ENCODE assay signal across 15 cellular contexts in the genomic region with DNA sequence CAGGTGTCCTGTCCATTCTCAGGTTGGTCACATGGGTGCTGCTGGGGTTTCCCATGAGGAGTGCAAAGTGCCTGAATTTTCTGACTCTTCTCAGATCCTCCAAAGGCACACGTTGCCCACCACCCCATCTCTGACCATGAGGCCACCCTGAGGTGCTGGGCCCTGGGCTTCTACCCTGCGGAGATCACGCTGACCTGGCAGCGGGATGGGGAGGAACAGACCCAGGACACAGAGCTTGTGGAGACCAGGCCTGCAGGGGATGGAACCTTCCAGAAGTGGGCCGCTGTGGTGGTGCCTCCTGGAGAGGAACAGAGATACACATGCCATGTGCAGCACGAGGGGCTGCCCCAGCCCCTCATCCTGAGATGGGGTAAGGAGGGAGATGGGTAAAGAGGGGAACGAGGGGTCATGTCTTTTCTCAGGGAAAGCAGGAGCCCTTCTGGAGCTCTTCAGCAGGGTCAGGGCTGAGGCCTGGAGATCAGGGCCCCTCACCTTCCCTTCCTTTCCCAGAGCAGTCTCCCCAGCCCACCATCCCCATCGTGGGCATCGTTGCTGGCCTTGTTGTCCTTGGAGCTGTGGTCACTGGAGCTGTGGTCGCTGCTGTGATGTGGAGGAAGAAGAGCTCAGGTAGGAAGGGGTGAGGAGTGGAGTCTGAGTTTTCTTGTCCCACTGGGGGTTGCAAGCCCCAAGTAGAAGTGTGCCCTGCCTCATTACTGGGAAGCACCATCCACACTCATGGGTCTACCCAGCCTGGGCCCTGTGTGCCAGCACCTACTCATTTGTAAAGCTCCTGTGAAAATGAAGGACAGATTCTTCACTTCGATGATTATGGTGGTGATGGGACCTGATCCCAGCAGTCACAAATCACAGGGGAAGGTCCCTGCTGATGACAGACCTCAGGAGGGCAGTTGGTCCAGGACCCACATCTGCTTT. TPM values are rescaled to one million over a fixed set of nuclear protein-coding genes. Genes with fewer than 3 reads are reported as not detected.
A peak's percentile ranks its signal among the peaks of the same experiment; 100 is the strongest.
DNase-seq lines count a peak whose midpoint lies in the region; ATAC-seq and TF ChIP-seq lines count a peak whose summit lies in the region.
"Had no signal": no experiment of that assay in that cellular context is flagged by ENCODE, and none has a peak within 500 bp of the region (broad histone marks: within the 10 kb centered on the region; RNA-seq: fewer than 3 reads in every experiment).

No MANE protein-coding gene starts in this region.

- peak overlapping the region; percentile 98 for H3K4me3 Mint-ChIP-seq in activated CD8-positive, alpha-beta memory T cell treated with anti-CD3 and anti-CD28 coated beads, Interleukin-2, amount 10 ng/mL, durations not matched to agents 7 days and 5 days
- H3K4me3 Mint-ChIP-seq in T-cell, result peak overlapping the region; percentile 91 to 96 (median 94)
- peak overlapping the region; percentile 92 for H3K4me3 Mint-ChIP-seq in stimulated activated memory B cell treated with anti-CD40 and anti-IgM and Interleukin-4, amounts not matched to agents 10 μg/mL and 1 μg/mL and 100 μg/mL, for 72 hours

- H3K4me1 Mint-ChIP-seq in activated CD8-positive, alpha-beta memory T cell treated with anti-CD3 and anti-CD28 coated beads, Interleukin-2, amount 10 ng/mL, durations not matched to agents 7 days and 5 days, result peaks cover 55% of the 10 kb centered on the region
- peaks cover 65 to 74% (median 74%) of the 10 kb centered on the region in 3 donors for H3K4me1 Mint-ChIP-seq in T-cell
- H3K4me1 Mint-ChIP-seq in stimulated activated memory B cell treated with anti-CD40 and anti-IgM and Interleukin-4, amounts not matched to agents 10 μg/mL and 1 μg/mL and 100 μg/mL, for 72 hours, result peaks cover 60% of the 10 kb centered on the region

- H3K4me1 ChIP-seq in esophagus (ENCODE audit: control insufficient read depth in 2 of 2, insufficient read depth in 2 of 2, low read length in 1 of 2), result peaks cover 0 to 10% of the 10 kb centered on the region in 2 donors

- no peaks in the 10 kb centered on the region for H3K27me3 Mint-ChIP-seq in activated CD8-positive, alpha-beta memory T cell treated with anti-CD3 and anti-CD28 coated beads, Interleukin-2, amount 10 ng/mL, durations not matched to agents 7 days and 5 days
- no peaks in the 10 kb centered on the region for H3K27me3 Mint-ChIP-seq in T-cell
- H3K27me3 Mint-ChIP-seq in stimulated activated memory B cell treated with anti-CD40 and anti-IgM and Interleukin-4, amounts not matched to agents 10 μg/mL and 1 μg/mL and 100 μg/mL, for 72 hours, result no peaks in the 10 kb centered on the region

- H3K27me3 ChIP-seq in esophagus (ENCODE audit: control insufficient read depth in 1 of 2, insufficient read depth in 2 of 2, low read length in 2 of 2), result no peaks in the 10 kb centered on the region
- H3K27me3 ChIP-seq: body of pancreas, right lobe of liver had no signal

- CTCF ChIA-PET in activated CD8-positive, alpha-beta memory T cell treated with anti-CD3 and anti-CD28 coated beads, Interleukin-2, amount 10 ng/mL, durations not matched to agents 7 days and 5 days (lab: Charles Lee), result interaction anchor here (0.7 to 4.1 kb wide), 7 partner anchors 12 to 109 kb away, joined by 3 to 36 read pairs (median 5); no protein-coding TSS in a partner anchor
- CTCF ChIA-PET in T-cell (lab: Charles Lee), result interaction anchor here in 1 of 2 donors (3.7 kb wide), 1 partner anchor 17 kb away, joined by 12 read pairs; no protein-coding TSS in a partner anchor
- CTCF ChIA-PET in GM10248 (lab: Yijun Ruan, JAX), result interaction anchor here (1.0 to 3.9 kb wide), 6 partner anchors 13 to 109 kb away, joined by 3 to 18 read pairs (median 8); no protein-coding TSS in a partner anchor

- peaks cover 0 to 5% of the 10 kb centered on the region in 2 donors for H3K36me3 ChIP-seq in esophagus (ENCODE audit: control insufficient read depth in 2 of 2, insufficient read depth in 2 of 2, low read length in 1 of 2)
- H3K36me3 ChIP-seq: right lobe of liver had no signal

- POLR2A ChIA-PET in T-cell (lab: Charles Lee) (interaction anchor here (0.8 to 1.1 kb wide), 3 partner anchors 17 to 24 kb away, joined by 3 to 7 read pairs (median 4); no protein-coding TSS in a partner anchor), GM10248 (lab: Yijun Ruan, JAX) (interaction anchor here (0.6 to 1.3 kb wide), 3 partner anchors 13 to 584 kb away, joined by 3 to 4 read pairs (median 3); no protein-coding TSS in a partner anchor)

- ATAC-seq in activated CD8-positive, alpha-beta memory T cell treated with anti-CD3 and anti-CD28 coated beads, Interleukin-2, amount 10 ng/mL, durations not matched to agents 7 days and 5 days, result no peak
- ATAC-seq in T-cell (replicated peaks in 1 of 4), result no peak
- no peak for ATAC-seq in stimulated activated memory B cell treated with anti-CD40 and anti-IgM and Interleukin-4, amounts not matched to agents 10 μg/mL and 1 μg/mL and 100 μg/mL, for 72 hours
- ATAC-seq: body of pancreas had no signal

- peaks cover 54% of the 10 kb centered on the region for H3K36me3 Mint-ChIP-seq in activated CD8-positive, alpha-beta memory T cell treated with anti-CD3 and anti-CD28 coated beads, Interleukin-2, amount 10 ng/mL, durations not matched to agents 7 days and 5 days
- peaks cover 40% of the 10 kb centered on the region for H3K36me3 Mint-ChIP-seq in T-cell
- peaks cover 52% of the 10 kb centered on the region for H3K36me3 Mint-ChIP-seq in stimulated activated memory B cell treated with anti-CD40 and anti-IgM and Interleukin-4, amounts not matched to agents 10 μg/mL and 1 μg/mL and 100 μg/mL, for 72 hours

- TF ChIP-seq CTCF in GM10248 (IDR thresholded peaks at IDR 0.05; ENCODE audit: control extremely low read depth, extremely low read depth, low read depth, missing control alignments) (no peak), GM20000 (IDR thresholded peaks at IDR 0.05; ENCODE audit: extremely low read depth, missing control alignments) (no peak)

- peak overlapping the region; percentile 93 for H3K27ac Mint-ChIP-seq in activated CD8-positive, alpha-beta memory T cell treated with anti-CD3 and anti-CD28 coated beads, Interleukin-2, amount 10 ng/mL, durations not matched to agents 7 days and 5 days
- peak overlapping the region; percentile 93 for H3K27ac Mint-ChIP-seq in T-cell
- peak overlapping the region; percentile 96 for H3K27ac Mint-ChIP-seq in stimulated activated memory B cell treated with anti-CD40 and anti-IgM and Interleukin-4, amounts not matched to agents 10 μg/mL and 1 μg/mL and 100 μg/mL, for 72 hours

- DNase-seq in activated CD8-positive, alpha-beta memory T cell treated with anti-CD3 and anti-CD28 coated beads, Interleukin-2, amount 10 ng/mL, durations not matched to agents 7 days and 5 days, result no peak
- DNase-seq in activated CD8-positive, alpha-beta memory T cell treated with anti-CD3 and anti-CD28 coated beads, Interleukin-2, amount 50 U/mL, for 48 hours, result no peak
- DNase-seq in T-cell (peak in 1 of 34 experiments; percentile 20), NCI-H524 (lab: John Stamatoyannopoulos, UW) (no peak), GM10248 (ENCODE audit: extremely low spot score) (no peak), GM20000 (ENCODE audit: low spot score) (no peak)
- DNase-seq: ACHN, body of pancreas, DND-41, KG1, NCI-H2029 treated with DMSO at 0.1 percent for 48 hours, right lobe of liver had no signal

- H3K9me3 Mint-ChIP-seq in activated CD8-positive, alpha-beta memory T cell treated with anti-CD3 and anti-CD28 coated beads, Interleukin-2, amount 10 ng/mL, durations not matched to agents 7 days and 5 days (ENCODE audit: low read depth), result no peaks in the 10 kb centered on the region
- H3K9me3 Mint-ChIP-seq in T-cell, result no peaks in the 10 kb centered on the region
- H3K9me3 Mint-ChIP-seq in stimulated activated memory B cell treated with anti-CD40 and anti-IgM and Interleukin-4, amounts not matched to agents 10 μg/mL and 1 μg/mL and 100 μg/mL, for 72 hours, result no peaks in the 10 kb centered on the region

- H3K27ac ChIP-seq in esophagus (ENCODE audit: low read depth in 2 of 2, low read length in 1 of 2), result no peak overlapping the region
- H3K27ac ChIP-seq: body of pancreas, right lobe of liver had no signal

- no peaks in the 10 kb centered on the region for H3K9me3 ChIP-seq in esophagus (ENCODE audit: control insufficient read depth in 2 of 2, insufficient read depth in 1 of 2, low read depth in 1 of 2, low read length in 1 of 2)
- H3K9me3 ChIP-seq: body of pancreas, right lobe of liver had no signal

- 88 to 90% methylated on average over 11 of the region's 11 CpGs for WGBS in esophagus, 2 donors

- H3K4me3 ChIP-seq in esophagus (ENCODE audit: low read depth in 1 of 2, low read length in 2 of 2), result peak overlapping the region; percentile 71 to 78

RNA-seq across cellular contexts. Expression of gene HLA-F, which starts 2.0 kb away (rescaled TPM):
- total RNA-seq in activated CD8-positive, alpha-beta memory T cell treated with anti-CD3 and anti-CD28 coated beads, Interleukin-2, amount 10 ng/mL, durations not matched to agents 7 days and 5 days, result 100 to 1,000 TPM; 300 to 444 TPM
- total RNA-seq in T-cell, result 100 to 1,000 TPM; 600 to 951 (median 748) TPM
- 10 to 100 TPM; 25.2 to 35.6 TPM for polyA plus RNA-seq in esophagus

RNA-seq across cellular contexts. Expression of gene ZFP57, which starts 44.3 kb away (rescaled TPM):
- 10 to 100 TPM; 14.1 to 16.1 TPM for total RNA-seq in activated CD8-positive, alpha-beta memory T cell treated with anti-CD3 and anti-CD28 coated beads, Interleukin-2, amount 10 ng/mL, durations not matched to agents 7 days and 5 days
- total RNA-seq in T-cell, result 1 to 10 TPM in 1 of 5 donors, not detected in 4; 1.0 TPM
- polyA plus RNA-seq in esophagus, result 1 to 10 TPM in 1 of 2 donors, under 1 TPM in 1; 0.06 to 1.3 TPM
- total RNA-seq: body of pancreas, mesenteric fat pad had no signal

Comparison
In these comparisons a context has a peak if more than half of its experiments do, and no peak if none do; other contexts are left out.
1. RNA of gene ZFP57, which starts 44.3 kb away (total RNA-seq): 14.1 to 16.1 TPM in activated CD8-positive, alpha-beta memory T cell treated with anti-CD3 and anti-CD28 coated beads, Interleukin-2, amount 10 ng/mL, durations not matched to agents 7 days and 5 days; 1.0 TPM in T-cell; every median in the first group is over 4 times any median in the second.
2. Peak in every context shown above with its lines, with median percentiles within 50 percentile points of each other: H3K27ac Mint-ChIP-seq and H3K4me3 Mint-ChIP-seq.